ENCODE assay signal across 17 cellular contexts in the genomic region with DNA sequence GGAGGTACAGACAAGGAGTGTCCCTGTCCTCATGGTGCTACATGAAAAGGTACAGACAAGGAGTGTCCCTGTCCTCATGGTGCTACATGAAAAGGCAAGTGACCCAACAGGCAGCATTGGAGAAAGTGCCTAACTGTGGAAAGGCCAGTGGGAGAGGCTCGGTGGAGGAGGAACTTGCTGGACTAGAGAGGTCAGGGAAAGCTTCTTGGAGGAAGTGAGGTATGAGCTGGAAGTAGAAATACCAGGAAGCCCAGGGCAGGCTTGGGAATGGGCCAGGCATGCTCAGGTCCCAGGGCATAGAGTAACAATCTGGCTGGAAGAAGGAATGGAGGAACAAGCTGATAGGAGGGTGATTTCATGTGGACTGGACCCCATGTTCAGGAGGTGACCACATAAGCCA. TPM values are rescaled to one million over a fixed set of nuclear protein-coding genes. Genes with fewer than 3 reads are reported as not detected.
DNase-seq lines count a peak whose midpoint lies in the region; ATAC-seq and TF ChIP-seq lines count a peak whose summit lies in the region.
"Had no signal": no experiment of that assay in that cellular context is flagged by ENCODE, and none has a peak within 500 bp of the region (broad histone marks: within the 10 kb centered on the region; RNA-seq: fewer than 3 reads in every experiment).

No MANE protein-coding gene starts in this region.

- H3K4me1 Mint-ChIP-seq in CD4-positive, CD25-positive, alpha-beta regulatory T cell, result peaks cover 22 to 71% (median 44%) of the 10 kb centered on the region in 4 donors
- H3K4me1 Mint-ChIP-seq in GM23338, result peaks cover 20% of the 10 kb centered on the region
- peaks cover 41% of the 10 kb centered on the region for H3K4me1 Mint-ChIP-seq in activated T-helper 17 cell treated with anti-CD3 and anti-CD28 coated beads, Interleukin-2, amount 50 U/mL, for 72 hours
- H3K4me1 Mint-ChIP-seq in naive thymus-derived CD4-positive, alpha-beta T cell, result peaks cover 40 to 68% (median 65%) of the 10 kb centered on the region in 7 donors
- H3K4me1 Mint-ChIP-seq in activated T-cell treated with anti-CD3 and anti-CD28 coated beads, Interleukin-2, amount 50 U/mL, for 72 hours (ENCODE audit: low read depth), result peaks cover 58% of the 10 kb centered on the region

- H3K4me2 ChIP-seq in GM23338, result no peak overlapping the region
- H3K4me2 ChIP-seq: SK-N-SH had no signal

- CTCF ChIA-PET in naive thymus-derived CD4-positive, alpha-beta T cell (lab: Charles Lee), result interaction anchor here (0.6 to 10.9 kb wide), 8 partner anchors 26 to 224 kb away, joined by 3 to 220 read pairs (median 14); a partner anchor contains a TSS

- peaks cover 3% of the 10 kb centered on the region; the same call in 1 of the 2 replicates for H3K9me2 ChIP-seq in GM23338 (ENCODE audit: insufficient read depth)
- H3K9me2 ChIP-seq: SK-N-SH had no signal

- H3K79me2 ChIP-seq in GM23338 (replicated peaks; ENCODE audit: insufficient read depth), result no peaks in the 10 kb centered on the region

- intact Hi-C loops in naive thymus-derived CD4-positive, alpha-beta T cell (cut with micrococcal nuclease), result loop anchor here (5.0 to 10.0 kb wide), 4 partner anchors 242 to 457 kb away; a partner anchor contains a TSS
- intact Hi-C loops in left ventricle myocardium inferior (cut with micrococcal nuclease), result no loop called here

- DNase-seq in CD4-positive, CD25-positive, alpha-beta regulatory T cell, result no peak
- DNase-seq in GM23338 (ENCODE audit: low spot score) (no peak), left ventricle myocardium inferior (no peak), SK-N-DZ (ENCODE audit: low spot score) (no peak)
- DNase-seq in naive thymus-derived CD4-positive, alpha-beta T cell, result no peak
- no peak for DNase-seq in activated T-cell treated with anti-CD3 and anti-CD28 coated beads, Interleukin-2, amount 50 U/mL, for 72 hours
- DNase-seq: hippocampal formation, kidney, midbrain, NCI-H2081 treated with DMSO at 0.1 percent for 48 hours, Peyer's patch had no signal

- peak overlapping the region; percentile 94; the same call in 1 of the 2 replicates for H2AFZ ChIP-seq in GM23338

- H3K4me3 Mint-ChIP-seq in CD4-positive, CD25-positive, alpha-beta regulatory T cell, result peak overlapping the region in 2 of 4 donors; percentile 39 to 62
- H3K4me3 Mint-ChIP-seq in GM23338, result no peak overlapping the region
- H3K4me3 Mint-ChIP-seq in activated T-helper 17 cell treated with anti-CD3 and anti-CD28 coated beads, Interleukin-2, amount 50 U/mL, for 72 hours, result peak overlapping the region; percentile 11
- H3K4me3 Mint-ChIP-seq in naive thymus-derived CD4-positive, alpha-beta T cell, result peak overlapping the region in 2 of 10 donors; percentile 15 to 59
- no peak overlapping the region for H3K4me3 Mint-ChIP-seq in activated T-cell treated with anti-CD3 and anti-CD28 coated beads, Interleukin-2, amount 50 U/mL, for 72 hours

- no peaks in the 10 kb centered on the region for H3K9me3 Mint-ChIP-seq in CD4-positive, CD25-positive, alpha-beta regulatory T cell
- H3K9me3 Mint-ChIP-seq in GM23338, result no peaks in the 10 kb centered on the region
- no peaks in the 10 kb centered on the region for H3K9me3 Mint-ChIP-seq in activated T-helper 17 cell treated with anti-CD3 and anti-CD28 coated beads, Interleukin-2, amount 50 U/mL, for 72 hours
- H3K9me3 Mint-ChIP-seq in naive thymus-derived CD4-positive, alpha-beta T cell, result no peaks in the 10 kb centered on the region
- H3K9me3 Mint-ChIP-seq in activated T-cell treated with anti-CD3 and anti-CD28 coated beads, Interleukin-2, amount 50 U/mL, for 72 hours, result no peaks in the 10 kb centered on the region
- H3K9me3 Mint-ChIP-seq: activated T-helper 2 cell treated with anti-CD3 and anti-CD28 coated beads, Interferon-gamma antibody, Interleukin-2, Interleukin-4, amounts not matched to agents 10 μg/mL and 5 μg/mL and 100 μg/mL, durations not matched to agents 14 hours and 24 hours and 36 hours had no signal

- no peaks in the 10 kb centered on the region for H3K36me3 Mint-ChIP-seq in CD4-positive, CD25-positive, alpha-beta regulatory T cell
- no peaks in the 10 kb centered on the region for H3K36me3 Mint-ChIP-seq in GM23338 (ENCODE audit: low read depth)
- H3K36me3 Mint-ChIP-seq in activated T-helper 17 cell treated with anti-CD3 and anti-CD28 coated beads, Interleukin-2, amount 50 U/mL, for 72 hours (ENCODE audit: low read depth), result no peaks in the 10 kb centered on the region
- no peaks in the 10 kb centered on the region for H3K36me3 Mint-ChIP-seq in naive thymus-derived CD4-positive, alpha-beta T cell
- H3K36me3 Mint-ChIP-seq in activated T-cell treated with anti-CD3 and anti-CD28 coated beads, Interleukin-2, amount 50 U/mL, for 72 hours (ENCODE audit: insufficient read depth in 2 of 2), result no peaks in the 10 kb centered on the region

- POLR2A ChIA-PET in naive thymus-derived CD4-positive, alpha-beta T cell (lab: Charles Lee), result interaction anchor here (0.7 to 13.3 kb wide), 8 partner anchors 15 to 290 kb away, joined by 3 to 267 read pairs (median 4); a partner anchor contains a TSS

- no peak overlapping the region for H3K4me3 ChIP-seq in CD4-positive, CD25-positive, alpha-beta regulatory T cell (ENCODE audit: low read depth, low read length)
- H3K4me3 ChIP-seq in GM23338, result no peak overlapping the region
- no peak overlapping the region for H3K4me3 ChIP-seq in naive thymus-derived CD4-positive, alpha-beta T cell (ENCODE audit: low read length)
- H3K4me3 ChIP-seq in left ventricle myocardium inferior, result no peak overlapping the region
- H3K4me3 ChIP-seq: Peyer's patch had no signal

- no peaks in the 10 kb centered on the region for H3K27me3 ChIP-seq in CD4-positive, CD25-positive, alpha-beta regulatory T cell (ENCODE audit: control insufficient read depth, insufficient read depth, low read length)
- H3K27me3 ChIP-seq in GM23338 (ENCODE audit: insufficient read depth) (no peaks in the 10 kb centered on the region), left ventricle myocardium inferior (ENCODE audit: low read depth) (peaks cover 2% of the 10 kb centered on the region)
- no peaks in the 10 kb centered on the region for H3K27me3 ChIP-seq in naive thymus-derived CD4-positive, alpha-beta T cell (ENCODE audit: control insufficient read depth in 2 of 2, insufficient read depth in 2 of 2, low read length in 2 of 2)
- H3K27me3 ChIP-seq: Peyer's patch had no signal

- H3K4me1 ChIP-seq in CD4-positive, CD25-positive, alpha-beta regulatory T cell (ENCODE audit: control insufficient read depth, insufficient read depth, low read length, poor library complexity, severe bottlenecking), result peaks cover 58% of the 10 kb centered on the region
- peaks cover 5% of the 10 kb centered on the region; the same call in 1 of the 2 replicates for H3K4me1 ChIP-seq in GM23338 (ENCODE audit: insufficient read depth)
- peaks cover 65 to 69% of the 10 kb centered on the region in 2 donors for H3K4me1 ChIP-seq in naive thymus-derived CD4-positive, alpha-beta T cell (ENCODE audit: control insufficient read depth in 2 of 2, insufficient read depth in 2 of 2, low read length in 2 of 2)
- H3K4me1 ChIP-seq in left ventricle myocardium inferior, result peaks cover 21% of the 10 kb centered on the region

- H3K27me3 Mint-ChIP-seq in CD4-positive, CD25-positive, alpha-beta regulatory T cell, result no peaks in the 10 kb centered on the region
- peaks cover 6% of the 10 kb centered on the region for H3K27me3 Mint-ChIP-seq in GM23338 (ENCODE audit: insufficient read depth, low read depth, poor library complexity)
- H3K27me3 Mint-ChIP-seq in activated T-helper 17 cell treated with anti-CD3 and anti-CD28 coated beads, Interleukin-2, amount 50 U/mL, for 72 hours, result no peaks in the 10 kb centered on the region
- no peaks in the 10 kb centered on the region for H3K27me3 Mint-ChIP-seq in naive thymus-derived CD4-positive, alpha-beta T cell
- no peaks in the 10 kb centered on the region for H3K27me3 Mint-ChIP-seq in activated T-cell treated with anti-CD3 and anti-CD28 coated beads, Interleukin-2, amount 50 U/mL, for 72 hours (ENCODE audit: low read depth)

- H3K27ac ChIP-seq in CD4-positive, CD25-positive, alpha-beta regulatory T cell (ENCODE audit: insufficient read depth, low read length, poor library complexity, severe bottlenecking), result peak overlapping the region; percentile 92
- H3K27ac ChIP-seq in GM23338 (ENCODE audit: low read depth) (no peak overlapping the region), left ventricle myocardium inferior (replicated peaks) (no peak overlapping the region)
- peak overlapping the region; percentile 15 for H3K27ac ChIP-seq in naive thymus-derived CD4-positive, alpha-beta T cell (ENCODE audit: low read depth, low read length)

- H3F3A ChIP-seq in GM23338 (replicated peaks; ENCODE audit: low read depth), result no peaks in the 10 kb centered on the region

- H3K36me3 ChIP-seq in CD4-positive, CD25-positive, alpha-beta regulatory T cell (ENCODE audit: control insufficient read depth, insufficient read depth, low read length), result no peaks in the 10 kb centered on the region
- no peaks in the 10 kb centered on the region for H3K36me3 ChIP-seq in GM23338 (ENCODE audit: insufficient read depth)
- H3K36me3 ChIP-seq in naive thymus-derived CD4-positive, alpha-beta T cell (ENCODE audit: control insufficient read depth in 2 of 3, insufficient read depth in 3 of 3, low read length in 3 of 3), result no peaks in the 10 kb centered on the region
- no peaks in the 10 kb centered on the region for H3K36me3 ChIP-seq in left ventricle myocardium inferior
- H3K36me3 ChIP-seq: Peyer's patch had no signal

- TF ChIP-seq CTCF in GM23338 (conservative IDR thresholded peaks at IDR 0.05; ENCODE audit: low read depth in 2 of 2) (no peak), left ventricle myocardium inferior (IDR thresholded peaks at IDR 0.05; ENCODE audit: borderline replicate concordance) (no peak)

- ATAC-seq in CD4-positive, CD25-positive, alpha-beta regulatory T cell (ENCODE audit: low read depth in 2 of 2), result no peak
- ATAC-seq in GM23338 (no peak), HG03439 (IDR thresholded peaks at IDR 0.05; ENCODE audit: unreplicated experiment) (no peak)
- no peak for ATAC-seq in activated T-helper 17 cell treated with anti-CD3 and anti-CD28 coated beads, Interleukin-2, amount 50 U/mL, for 72 hours (replicated peaks)
- ATAC-seq in naive thymus-derived CD4-positive, alpha-beta T cell, result no peak
- ATAC-seq in activated T-cell treated with anti-CD3 and anti-CD28 coated beads, Interleukin-2, amount 50 U/mL, for 72 hours (replicated peaks in 1 of 2), result no peak
- ATAC-seq: right cardiac atrium had no signal

- no peaks in the 10 kb centered on the region for H4K20me1 ChIP-seq in GM23338 (replicated peaks; ENCODE audit: insufficient read depth)

- peak overlapping the region; percentile 65 to 96 (median 92) for H3K27ac Mint-ChIP-seq in CD4-positive, CD25-positive, alpha-beta regulatory T cell
- no peak overlapping the region for H3K27ac Mint-ChIP-seq in GM23338
- peak overlapping the region; percentile 9 for H3K27ac Mint-ChIP-seq in activated T-helper 17 cell treated with anti-CD3 and anti-CD28 coated beads, Interleukin-2, amount 50 U/mL, for 72 hours
- peak overlapping the region in 8 of 9 donors; percentile 0 to 92 (median 87) for H3K27ac Mint-ChIP-seq in naive thymus-derived CD4-positive, alpha-beta T cell
- no peak overlapping the region for H3K27ac Mint-ChIP-seq in activated T-cell treated with anti-CD3 and anti-CD28 coated beads, Interleukin-2, amount 50 U/mL, for 72 hours
- H3K27ac Mint-ChIP-seq: activated T-helper 2 cell treated with anti-CD3 and anti-CD28 coated beads, Interferon-gamma antibody, Interleukin-2, Interleukin-4, amounts not matched to agents 10 μg/mL and 5 μg/mL and 100 μg/mL, durations not matched to agents 14 hours and 24 hours and 36 hours had no signal

- H3K9me3 ChIP-seq in CD4-positive, CD25-positive, alpha-beta regulatory T cell (ENCODE audit: control insufficient read depth in 2 of 2, low read length in 2 of 2), result no peaks in the 10 kb centered on the region
- no peaks in the 10 kb centered on the region for H3K9me3 ChIP-seq in naive thymus-derived CD4-positive, alpha-beta T cell (ENCODE audit: control insufficient read depth in 2 of 3, low read length in 3 of 3)
- H3K9me3 ChIP-seq in left ventricle myocardium inferior (replicated peaks), result no peaks in the 10 kb centered on the region
- H3K9me3 ChIP-seq: Peyer's patch, SK-N-SH had no signal

RNA-seq across cellular contexts. Expression of a gene that starts 59.8 kb away (rescaled TPM):
- not detected for total RNA-seq in CD4-positive, CD25-positive, alpha-beta regulatory T cell
- under 1 TPM in 1 of 4 donors, not detected in 3; 0.17 TPM for polyA plus RNA-seq in CD4-positive, CD25-positive, alpha-beta regulatory T cell
- 0.12 and 0.38 TPM in 2 replicates for total RNA-seq in GM23338 (2014; rRNA removed; shearing (Covaris generic))
- 0.17 and 0.57 TPM in 2 replicates for polyA plus RNA-seq in GM23338 (2016; fragmentation: Nextera tagmentation; extraction: Ambion mirVana)
- total RNA-seq in activated T-helper 17 cell treated with anti-CD3 and anti-CD28 coated beads, Interleukin-2, amount 50 U/mL, for 72 hours, result not detected
- not detected for total RNA-seq in naive thymus-derived CD4-positive, alpha-beta T cell
- not detected for polyA plus RNA-seq in naive thymus-derived CD4-positive, alpha-beta T cell
- total RNA-seq in left ventricle myocardium inferior, result 1.8 TPM
- not detected in 2 replicates for polyA plus RNA-seq in SK-N-DZ (2014; cell fraction: cytosol; rRNA removed)
- polyA plus RNA-seq in SK-N-DZ (2014; cell fraction: nucleus; rRNA removed), result not detected in 2 replicates
- under 1 TPM in 1 of 2 donors, not detected in 1; 0.30 TPM for total RNA-seq in activated T-cell treated with anti-CD3 and anti-CD28 coated beads, Interleukin-2, amount 50 U/mL, for 72 hours
- total RNA-seq: activated T-helper 2 cell treated with anti-CD3 and anti-CD28 coated beads, Interferon-gamma antibody, Interleukin-2, Interleukin-4, amounts not matched to agents 10 μg/mL and 5 μg/mL and 100 μg/mL, durations not matched to agents 14 hours and 24 hours and 36 hours; IMR-90 had no signal
- polyA plus RNA-seq: SK-N-SH had no signal

Comparison
In these comparisons a context has a peak if more than half of its experiments do, and no peak if none do; other contexts are left out.
1. H3K27ac ChIP-seq: peak in CD4-positive, CD25-positive, alpha-beta regulatory T cell (single experiment) and naive thymus-derived CD4-positive, alpha-beta T cell (single experiment); none in GM23338 (single experiment) and left ventricle myocardium inferior (single experiment).
2. H3K27ac Mint-ChIP-seq: peak in CD4-positive, CD25-positive, alpha-beta regulatory T cell (3 of 3), activated T-helper 17 cell treated with anti-CD3 and anti-CD28 coated beads, Interleukin-2, amount 50 U/mL, for 72 hours (single experiment) and naive thymus-derived CD4-positive, alpha-beta T cell (8 of 9); none in GM23338 (single experiment) and activated T-cell treated with anti-CD3 and anti-CD28 coated beads, Interleukin-2, amount 50 U/mL, for 72 hours (single experiment).